In genomic region chrX:69032601-69033000, GRCh38 we compare ENCODE assay signal across 20 cellular contexts.
DNase-seq lines count a peak whose midpoint lies in the region; ATAC-seq and TF ChIP-seq lines count a peak whose summit lies in the region.
"Had no signal": no experiment of that assay in that cellular context is flagged by ENCODE, and none has a peak within 500 bp of the region (broad histone marks: within the 10 kb centered on the region; RNA-seq: fewer than 3 reads in every experiment).

No MANE protein-coding gene starts in this region.

- H3K4me1 ChIP-seq in left lung, result peaks cover 0 to under 1% of the 10 kb centered on the region in 2 donors
- H3K4me1 ChIP-seq in CD4-positive, alpha-beta memory T cell (ENCODE audit: insufficient read depth, low read length), result no peaks in the 10 kb centered on the region

- H3K9me3 Mint-ChIP-seq in CD4-positive, alpha-beta memory T cell, result peaks cover 0 to 2% (median 0%) of the 10 kb centered on the region in 8 donors

- ATAC-seq in left lung (peak; percentile 19), GM18519 (IDR thresholded peaks at IDR 0.05; ENCODE audit: low FRiP score, unreplicated experiment) (no peak)
- ATAC-seq: A549, gastroesophageal sphincter had no signal

- peaks cover 0 to 2% (median 0%) of the 10 kb centered on the region in 4 donors for H3K4me1 Mint-ChIP-seq in CD4-positive, alpha-beta memory T cell

- intact Hi-C loops in left lung (cut with DNase I), result no loop called here
- intact Hi-C loops in CD4-positive, alpha-beta memory T cell (cut with micrococcal nuclease), result no loop called here

- no peaks in the 10 kb centered on the region for H3K36me3 Mint-ChIP-seq in CD4-positive, alpha-beta memory T cell

- H3K27ac ChIP-seq in left lung, result no peak overlapping the region
- H3K27ac ChIP-seq in CD4-positive, alpha-beta memory T cell (ENCODE audit: low read depth, low read length), result no peak overlapping the region
- H3K27ac ChIP-seq: A549, C4-2B, gastroesophageal sphincter had no signal

- H3K27me3 Mint-ChIP-seq in CD4-positive, alpha-beta memory T cell, result no peaks in the 10 kb centered on the region

- CTCF ChIA-PET in CD4-positive, alpha-beta memory T cell (lab: Charles Lee; ENCODE audit: partially characterized antibody), result no interaction called here

- POLR2A ChIA-PET in CD4-positive, alpha-beta memory T cell (lab: Charles Lee; ENCODE audit: partially characterized antibody), result no interaction called here

- H3K36me3 ChIP-seq in left lung, result no peaks in the 10 kb centered on the region
- no peaks in the 10 kb centered on the region for H3K36me3 ChIP-seq in CD4-positive, alpha-beta memory T cell (ENCODE audit: insufficient read depth, low read length)
- H3K36me3 ChIP-seq: gastroesophageal sphincter had no signal

- no peaks in the 10 kb centered on the region for H3K27me3 ChIP-seq in left lung
- no peaks in the 10 kb centered on the region for H3K27me3 ChIP-seq in CD4-positive, alpha-beta memory T cell (ENCODE audit: insufficient read depth, low read length)
- H3K27me3 ChIP-seq: gastroesophageal sphincter had no signal

- H3K9me3 ChIP-seq in left lung, result no peaks in the 10 kb centered on the region
- H3K9me3 ChIP-seq in CD4-positive, alpha-beta memory T cell (ENCODE audit: control insufficient read depth in 1 of 2, low read length in 2 of 2), result no peaks in the 10 kb centered on the region
- H3K9me3 ChIP-seq: A549, gastroesophageal sphincter had no signal

- peak; percentile 1 for DNase-seq in A172 (ENCODE audit: low spot score)
- DNase-seq in LoVo (ENCODE audit: low spot score), result peak; percentile 37
- DNase-seq in ecto neural progenitor cell (ENCODE audit: low spot score), result peak; percentile 36
- DNase-seq in left lung, result no peak
- no peak for DNase-seq in stimulated activated CD8-positive, alpha-beta memory T cell treated with anti-CD3 and anti-CD28 coated beads, Interleukin-4, amount 100 ng/mL, for 48 hours
- no peak for DNase-seq in CD4-positive, alpha-beta memory T cell
- no peak for DNase-seq in NCI-H146 treated with DMSO at 0.1 percent for 48 hours (lab: John Stamatoyannopoulos, UW; ENCODE audit: unreplicated experiment)
- DNase-seq: activated CD4-positive, alpha-beta T cell treated with anti-CD3 and anti-CD28 coated beads for 48 hours; activated CD8-positive, alpha-beta memory T cell treated with anti-CD3 and anti-CD28 coated beads, Interleukin-2, amount 50 U/mL, for 48 hours; activated gamma-delta T cell treated with Interleukin-2 at 50 U/mL for 16 hours; amniotic stem cell; H7; NCI-H146; stimulated activated CD4-positive, alpha-beta T cell treated with anti-CD3 and anti-CD28 coated beads, Interleukin-15, amount 100 ng/mL, for 24 hours; stimulated activated naive CD4-positive, alpha-beta T cell treated with Interleukin-2 at 50 U/mL for 16 hours; T-helper 9 cell had no signal

- no peak overlapping the region for H3K4me3 ChIP-seq in left lung
- H3K4me3 ChIP-seq in CD4-positive, alpha-beta memory T cell (ENCODE audit: low read length in 2 of 2), result no peak overlapping the region
- H3K4me3 ChIP-seq: A549, gastroesophageal sphincter had no signal

- no peak overlapping the region for H3K27ac Mint-ChIP-seq in CD4-positive, alpha-beta memory T cell

- H3K4me3 Mint-ChIP-seq in CD4-positive, alpha-beta memory T cell, result no peak overlapping the region

- no peak for TF ChIP-seq CTCF in left lung (IDR thresholded peaks at IDR 0.05)

Comparison
In these comparisons a context has a peak if more than half of its experiments do, and no peak if none do; other contexts are left out.
1. DNase-seq: peak in A172 (single experiment), LoVo (single experiment) and ecto neural progenitor cell (single experiment); none in left lung (0 of 2), stimulated activated CD8-positive, alpha-beta memory T cell treated with anti-CD3 and anti-CD28 coated beads, Interleukin-4, amount 100 ng/mL, for 48 hours (single experiment), CD4-positive, alpha-beta memory T cell (0 of 5) and NCI-H146 treated with DMSO at 0.1 percent for 48 hours (single experiment).